In the genomic region with DNA sequence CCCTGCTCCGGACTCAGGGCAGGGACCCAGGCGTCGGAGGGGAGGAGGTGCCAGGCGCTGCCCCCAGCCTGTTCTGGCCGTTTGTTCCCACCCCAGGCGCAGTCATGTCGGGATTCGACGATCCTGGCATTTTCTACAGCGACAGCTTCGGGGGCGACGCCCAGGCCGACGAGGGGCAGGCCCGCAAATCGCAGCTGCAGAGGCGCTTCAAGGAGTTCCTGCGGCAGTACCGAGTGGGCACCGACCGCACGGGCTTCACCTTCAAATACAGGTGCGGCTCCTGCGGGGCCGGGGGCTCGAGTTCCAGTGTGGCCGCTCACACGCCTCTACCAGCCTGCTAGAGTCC, we compare ENCODE assay signal across 8 cellular contexts. TPM values are rescaled to one million over a fixed set of nuclear protein-coding genes. Genes with fewer than 3 reads are reported as not detected.
DNase-seq lines count a peak whose midpoint lies in the region; ATAC-seq and TF ChIP-seq lines count a peak whose summit lies in the region.

No MANE protein-coding gene starts in this region.

- no peak for TF ChIP-seq POLR2A in HCT116 (IDR thresholded peaks at IDR 0.05; ENCODE audit: borderline replicate concordance, extremely low read depth, insufficient read depth, insufficient read length)

- H2AK5ac ChIP-seq in neuronal stem cell (ENCODE audit: low read depth, low read length) = peak overlapping the region; percentile 68

- BruUV-seq in HCT116 (replicated peaks; lab: Mats Ljungman, UMichigan) = no TSS peak

- peak overlapping the region; percentile 89 for H3K4ac ChIP-seq in neuronal stem cell (ENCODE audit: low read length)

- no peaks in the 10 kb centered on the region for H4K20me1 ChIP-seq in HCT116 (ENCODE audit: insufficient read depth)

- TF ChIP-seq CTCF in HCT116 (IDR thresholded peaks at IDR 0.05 in 2 of 3, conservative IDR thresholded peaks at IDR 0.05 in 1 of 3; ENCODE audit: borderline replicate concordance in 1 of 3, insufficient read depth in 1 of 3, low read depth in 2 of 3, low read length in 2 of 3) (no peak), epithelial cell of esophagus (IDR thresholded peaks at IDR 0.05; ENCODE audit: insufficient read depth, low read depth, low read length, missing control alignments) (no peak)

- TF ChIP-seq RAD21 in HCT116 (IDR thresholded peaks at IDR 0.05; ENCODE audit: low read depth) = no peak

- H3K4me3 ChIP-seq in HCT116 (replicated peaks in 1 of 2; ENCODE audit: low read depth in 1 of 2, low read length in 2 of 2) (peak overlapping the region; percentile 95 to 98), SK-N-MC (peak overlapping the region; percentile 95), epithelial cell of esophagus (ENCODE audit: low read length) (peak overlapping the region; percentile 89), neuronal stem cell (ENCODE audit: low read length in 2 of 2) (peak overlapping the region; percentile 98 to 99)

- CTCF ChIA-PET in HCT116 (lab: Charles Lee) = no interaction called here

- intact Hi-C loops in HCT116 (cut with micrococcal nuclease) = no loop called here

- H3K27ac ChIP-seq in HCT116 (ENCODE audit: low read depth, low read length) (peak overlapping the region; percentile 88), SK-N-MC (peak overlapping the region; percentile 82; the same call in 1 of the 2 replicates), neuronal stem cell (replicated peaks; ENCODE audit: low read length) (no peak overlapping the region)

- H2AFZ ChIP-seq in HCT116 (ENCODE audit: low read depth, low read length, poor library complexity, severe bottlenecking) (no peak overlapping the region), neuronal stem cell (ENCODE audit: low read length) (peak overlapping the region; percentile 84)

- H3K9me2 ChIP-seq in HCT116 (ENCODE audit: insufficient read depth) = no peaks in the 10 kb centered on the region

- H2BK120ac ChIP-seq in neuronal stem cell (ENCODE audit: low read depth, low read length) = no peak overlapping the region

- peak overlapping the region; percentile 85 for H3K23ac ChIP-seq in neuronal stem cell (ENCODE audit: low read depth, low read length, poor library complexity)

- H3K18ac ChIP-seq in neuronal stem cell (ENCODE audit: low read length) = peak overlapping the region; percentile 94

- H3K4me2 ChIP-seq in HCT116 (ENCODE audit: low read length) = peak overlapping the region; percentile 85
- H3K4me2 ChIP-seq in neuronal stem cell (ENCODE audit: insufficient read depth, low read length, poor library complexity, severe bottlenecking) = peak overlapping the region; percentile 74

- POLR2A ChIA-PET in HCT116 (lab: Charles Lee) = no interaction called here

- H3K79me2 ChIP-seq in HCT116 (ENCODE audit: insufficient read depth, low read length) = peaks cover 45% of the 10 kb centered on the region

- H2BK5ac ChIP-seq in neuronal stem cell (ENCODE audit: low read length) = peak overlapping the region; percentile 49

- H3K9me3 ChIP-seq in HCT116 (ENCODE audit: control insufficient read depth in 1 of 2, insufficient read depth in 1 of 2, low read depth in 1 of 2, low read length in 2 of 2) (no peaks in the 10 kb centered on the region), SK-N-MC (ENCODE audit: low read depth, low read length) (no peaks in the 10 kb centered on the region), neuronal stem cell (replicated peaks in 1 of 2; ENCODE audit: control insufficient read depth in 2 of 2, insufficient read depth in 1 of 2, low read depth in 1 of 2, low read length in 2 of 2) (no peaks in the 10 kb centered on the region)

- no peak overlapping the region for H2BK12ac ChIP-seq in neuronal stem cell (ENCODE audit: low read length)

- no CpG with 5 or more reads among the region's 29 CpGs for WGBS in neuronal stem cell (ENCODE audit: extremely low coverage in 2 of 2, insufficient read length in 2 of 2, insufficient replicate concordance in 1 of 2), 2 donors

- peak overlapping the region; percentile 53 for H4K91ac ChIP-seq in neuronal stem cell (ENCODE audit: low read depth, low read length, poor library complexity)

- RAD21 ChIA-PET in HCT116 (lab: Charles Lee; ENCODE audit: low non-redundant PET in 1 of 2, low total read pairs in 2 of 2, uncharacterized antibody in 2 of 2, unreplicated experiment in 2 of 2) = no interaction called here

- peak; percentile 40 for ATAC-seq in HCT116

- no peak overlapping the region for H4K8ac ChIP-seq in neuronal stem cell (ENCODE audit: low read depth, low read length)

- H3K9ac ChIP-seq in HCT116 (ENCODE audit: low read length) (peak overlapping the region; percentile 99), SK-N-MC (ENCODE audit: insufficient read length) (peak overlapping the region; percentile 97), neuronal stem cell (ENCODE audit: low read depth, low read length, poor library complexity) (peak overlapping the region; percentile 95)

- H3K79me1 ChIP-seq in neuronal stem cell (ENCODE audit: low read depth, low read length) = peaks cover 4% of the 10 kb centered on the region

- no peak overlapping the region for H2BK15ac ChIP-seq in neuronal stem cell (ENCODE audit: low read length)

- DNase-seq in COR-L47 (lab: John Stamatoyannopoulos, UW) (peak; percentile 12), HCT116 (ENCODE audit: low read depth, low spot score) (no peak), SK-N-MC (ENCODE audit: low read depth, low spot score) (no peak), epithelial cell of esophagus (ENCODE audit: low read depth) (peak; percentile 9), neuronal stem cell (ENCODE audit: low spot score) (no peak), NCI-H524 (lab: John Stamatoyannopoulos, UW) (no peak), HK-2 (ENCODE audit: unreplicated experiment) (no peak)
- DNase-seq in central memory CD4-positive, alpha-beta T cell = no peak

- peak overlapping the region; percentile 47 for H3K14ac ChIP-seq in neuronal stem cell (ENCODE audit: low read length)

- H3K4me1 ChIP-seq in HCT116 (ENCODE audit: control insufficient read depth in 1 of 2, insufficient read depth in 2 of 2, low read length in 2 of 2) (peaks cover 9 to 22% of the 10 kb centered on the region in 2 experiments; a peak in 3 of 4 replicates), neuronal stem cell (ENCODE audit: control insufficient read depth in 2 of 2, insufficient read depth in 1 of 2, low read depth in 1 of 2, low read length in 2 of 2) (peaks cover 15 to 17% of the 10 kb centered on the region in 2 donors)

- peaks cover 13 to 34% of the 10 kb centered on the region in 2 experiments for H3K36me3 ChIP-seq in HCT116 (ENCODE audit: control insufficient read depth in 1 of 2, insufficient read depth in 2 of 2, low read length in 2 of 2)
- H3K36me3 ChIP-seq in SK-N-MC (ENCODE audit: insufficient read depth, low read length) = peaks cover 42% of the 10 kb centered on the region
- H3K36me3 ChIP-seq in neuronal stem cell (replicated peaks in 1 of 2; ENCODE audit: control insufficient read depth in 2 of 2, insufficient read depth in 2 of 2, low read length in 2 of 2) = peaks cover 21 to 44% of the 10 kb centered on the region in 2 donors

- H3K27me3 ChIP-seq in HCT116 (ENCODE audit: insufficient read depth, low read length) = no peaks in the 10 kb centered on the region
- H3K27me3 ChIP-seq in neuronal stem cell (ENCODE audit: control insufficient read depth in 3 of 3, insufficient read depth in 3 of 3, low read depth in 1 of 3, low read length in 3 of 3) = no peaks in the 10 kb centered on the region

TF ChIP-seq in HCT116, 20 proteins besides CTCF, POLR2A, EP300 and RAD21:
- TF ChIP-seq ZFX (IDR thresholded peaks at IDR 0.05) (peak; percentile 42; the same call in 1 of the 2 replicates), ELF1 (IDR thresholded peaks at IDR 0.05; ENCODE audit: borderline replicate concordance, low read depth) (no peak), EZH2phosphoT487 (IDR thresholded peaks at IDR 0.05; ENCODE audit: borderline replicate concordance) (no peak)
- TF ChIP-seq, protein P1, sequence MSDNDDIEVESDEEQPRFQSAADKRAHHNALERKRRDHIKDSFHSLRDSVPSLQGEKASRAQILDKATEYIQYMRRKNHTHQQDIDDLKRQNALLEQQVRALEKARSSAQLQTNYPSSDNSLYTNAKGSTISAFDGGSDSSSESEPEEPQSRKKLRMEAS (IDR thresholded peaks at IDR 0.05) = 0 out of 2 replicates have a peak, but pooled peaks have one; percentile 10

RNA-seq across cellular contexts. Expression of gene MCM5, which starts 0.4 kb away (rescaled TPM):
- 194 TPM for total RNA-seq in HCT116 (2021; ENCODE audit: unreplicated experiment)
- polyA plus RNA-seq in HCT116 (2012) = 94.9 and 97.0 TPM in 2 replicates
- polyA plus RNA-seq in neuronal stem cell (2013, experiment 1 of 2) = 43.8 TPM
- polyA plus RNA-seq in neuronal stem cell (2013, experiment 2 of 2) = 41.6 TPM

RNA-seq across cellular contexts. Expression of gene HMOX1, which starts 19.4 kb away (rescaled TPM):
- total RNA-seq in HCT116 (2021; ENCODE audit: unreplicated experiment) = 26.4 TPM
- polyA plus RNA-seq in HCT116 (2012) = 17.6 and 20.2 TPM in 2 replicates
- polyA plus RNA-seq in neuronal stem cell (2013, experiment 1 of 2) = 5.1 TPM
- 5.5 TPM for polyA plus RNA-seq in neuronal stem cell (2013, experiment 2 of 2)

Comparison
In these comparisons a context has a peak if more than half of its experiments do, and no peak if none do; other contexts are left out.
1. DNase-seq: peak in COR-L47 (single experiment) and epithelial cell of esophagus (single experiment); none in HCT116 (single experiment), SK-N-MC (single experiment), neuronal stem cell (single experiment), NCI-H524 (0 of 2), HK-2 (single experiment) and central memory CD4-positive, alpha-beta T cell (single experiment).
2. Peak in every context shown above with its lines, with median percentiles within 50 percentile points of each other: H3K4me3 ChIP-seq and H3K9ac ChIP-seq.